ENCODE assay signal across 12 cellular contexts in the genomic region with DNA sequence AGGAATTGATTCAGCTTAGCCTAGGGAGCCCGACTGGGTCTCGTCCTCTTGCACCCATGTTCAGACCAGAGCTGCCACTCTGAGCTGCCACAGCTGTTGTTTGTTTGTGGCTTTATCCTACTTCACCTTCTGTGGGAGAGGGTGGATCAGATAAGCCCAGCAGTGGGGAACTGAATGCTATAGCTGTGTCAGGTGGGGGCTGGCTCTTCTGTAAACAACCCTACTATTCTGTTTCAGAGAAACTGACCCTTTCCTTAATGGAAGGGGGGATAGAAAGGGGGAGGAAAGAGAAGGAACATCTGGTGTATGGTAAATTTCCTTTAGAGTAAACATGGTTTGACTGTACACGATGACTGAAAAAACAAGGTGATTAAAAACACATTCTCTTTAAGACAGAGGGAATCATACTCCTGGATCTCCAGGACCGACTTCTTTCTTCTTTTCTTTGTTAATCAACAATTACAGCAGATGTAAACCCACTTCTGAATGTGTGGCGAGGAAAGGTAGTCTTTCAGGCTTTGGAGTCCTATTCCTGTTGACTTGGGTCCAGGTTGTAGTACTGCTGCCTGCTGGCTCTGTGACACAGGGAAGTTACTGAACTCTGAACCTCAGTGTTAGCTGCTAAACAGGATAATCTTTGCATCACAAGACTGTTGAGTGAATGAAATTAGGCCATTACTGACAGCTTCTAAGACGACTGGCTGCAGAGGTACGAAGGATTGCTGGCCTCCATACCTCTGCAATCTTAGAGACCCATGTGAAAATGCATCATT. TPM values are rescaled to one million over a fixed set of nuclear protein-coding genes. Genes with fewer than 3 reads are reported as not detected.
DNase-seq lines count a peak whose midpoint lies in the region; ATAC-seq and TF ChIP-seq lines count a peak whose summit lies in the region.
"Had no signal": no experiment of that assay in that cellular context is flagged by ENCODE, and none has a peak within 500 bp of the region (broad histone marks: within the 10 kb centered on the region; RNA-seq: fewer than 3 reads in every experiment).

No MANE protein-coding gene starts in this region.

- no peak overlapping the region for H3K27ac ChIP-seq in endodermal cell (ENCODE audit: low read depth, low read length)

- no peak overlapping the region for H3K9ac ChIP-seq in endodermal cell (ENCODE audit: extremely low read depth, low read length, poor library complexity, severe bottlenecking)

- H3K36me3 Mint-ChIP-seq in endodermal cell (ENCODE audit: low read depth) (no peaks in the 10 kb centered on the region), nephron (ENCODE audit: low read depth) (no peaks in the 10 kb centered on the region)

- no peak for ATAC-seq in HG03025 (IDR thresholded peaks at IDR 0.05; ENCODE audit: low FRiP score, unreplicated experiment)

- H3K27me3 ChIP-seq in endodermal cell (ENCODE audit: control insufficient read depth, insufficient read depth, low read length, poor library complexity, severe bottlenecking): no peaks in the 10 kb centered on the region

- DNase-seq in AG09319 (ENCODE audit: extremely low read depth, low read depth) (peak; percentile 10), NCI-H748 treated with DMSO at 0.1 percent for 48 hours (lab: John Stamatoyannopoulos, UW) (peak; percentile 39), endodermal cell (no peak), SKM-1 treated with dmso at 0.1 percent for 144 hours (lab: John Stamatoyannopoulos, UW; ENCODE audit: unreplicated experiment) (no peak), Ammon's horn (ENCODE audit: low spot score) (no peak)
- DNase-seq in stimulated activated naive CD4-positive, alpha-beta T cell treated with Interleukin-2 at 50 U/mL for 16 hours (lab: John Stamatoyannopoulos, UW): no peak
- DNase-seq: AML-193, cerebellar nuclear complex had no signal

- H3K27ac Mint-ChIP-seq in endodermal cell (peak overlapping the region; percentile 64), nephron (peak overlapping the region; percentile 92 to 98 (median 98))

- H3K9me3 Mint-ChIP-seq in endodermal cell (no peaks in the 10 kb centered on the region), nephron (no peaks in the 10 kb centered on the region)

- TF ChIP-seq CTCF in AG09319 (IDR thresholded peaks at IDR 0.05; ENCODE audit: low read depth, low read length) (no peak), endodermal cell (conservative IDR thresholded peaks at IDR 0.05) (no peak), nephron (IDR thresholded peaks at IDR 0.05; ENCODE audit: unreplicated experiment in 3 of 3) (no peak)

- 88% methylated on average over 3 to 7 of the region's 7 CpGs for WGBS in endodermal cell (ENCODE audit: insufficient coverage in 1 of 2, insufficient read length in 1 of 2), 2 experiments

- H3K9me3 ChIP-seq in endodermal cell (ENCODE audit: control insufficient read depth, low read length): no peaks in the 10 kb centered on the region

- H3K4me1 ChIP-seq in endodermal cell (ENCODE audit: control insufficient read depth, insufficient read depth, low read length): peaks cover 38% of the 10 kb centered on the region

- H3K4me1 Mint-ChIP-seq in endodermal cell (peaks cover 83% of the 10 kb centered on the region), nephron (peaks cover 92% of the 10 kb centered on the region)

- H3K4me3 Mint-ChIP-seq in endodermal cell (peak overlapping the region; percentile 38), nephron (peak overlapping the region; percentile 65 to 82 (median 75))

- H3K4me3 ChIP-seq in endodermal cell (ENCODE audit: low read length): peak overlapping the region; percentile 60

- H3K27me3 Mint-ChIP-seq in endodermal cell (ENCODE audit: insufficient read depth): no peaks in the 10 kb centered on the region
- no peaks in the 10 kb centered on the region for H3K27me3 Mint-ChIP-seq in nephron (ENCODE audit: low read depth)

- peaks cover 7% of the 10 kb centered on the region for H3K36me3 ChIP-seq in endodermal cell (ENCODE audit: control insufficient read depth, insufficient read depth, low read length)

RNA-seq across cellular contexts. Expression of a gene that starts 6.0 kb away (rescaled TPM):
- 100 to 1,000 TPM; 101 to 127 TPM for total RNA-seq in endodermal cell
- 101 TPM for polyA plus RNA-seq in endodermal cell (2013, experiment 1 of 2)
- polyA plus RNA-seq in endodermal cell (2013, experiment 2 of 2): 97.4 TPM

RNA-seq across cellular contexts. Expression of a gene that starts 39.8 kb away (rescaled TPM):
- 100 to 1,000 TPM; 121 to 123 TPM for total RNA-seq in endodermal cell
- polyA plus RNA-seq in endodermal cell (2013, experiment 1 of 2): 142 TPM
- 127 TPM for polyA plus RNA-seq in endodermal cell (2013, experiment 2 of 2)

RNA-seq across cellular contexts. Expression of a gene that starts 57.7 kb away (rescaled TPM):
- total RNA-seq in endodermal cell: 1 to 10 TPM; 1.9 to 5.3 TPM
- 3.5 TPM for polyA plus RNA-seq in endodermal cell (2013, experiment 1 of 2)
- 3.9 TPM for polyA plus RNA-seq in endodermal cell (2013, experiment 2 of 2)
- total RNA-seq: activated CD8-positive, alpha-beta memory T cell treated with anti-CD3 and anti-CD28 coated beads for 36 hours had no signal

RNA-seq across cellular contexts. Expression of a gene that starts 57.8 kb away (rescaled TPM):
- total RNA-seq in endodermal cell: 1 to 10 TPM in 1 of 2 donors, under 1 TPM in 1; 0.55 to 1.3 TPM
- not detected for polyA plus RNA-seq in endodermal cell (2013, experiment 1 of 2)
- not detected for polyA plus RNA-seq in endodermal cell (2013, experiment 2 of 2)
- total RNA-seq: activated CD8-positive, alpha-beta memory T cell treated with anti-CD3 and anti-CD28 coated beads for 36 hours; renal cortical epithelial cell had no signal

Comparison
In these comparisons a context has a peak if more than half of its experiments do, and no peak if none do; other contexts are left out.
1. DNase-seq: peak in AG09319 (single experiment) and NCI-H748 treated with DMSO at 0.1 percent for 48 hours (single experiment); none in endodermal cell (single experiment), SKM-1 treated with dmso at 0.1 percent for 144 hours (single experiment), stimulated activated naive CD4-positive, alpha-beta T cell treated with Interleukin-2 at 50 U/mL for 16 hours (single experiment) and Ammon's horn (single experiment).